8 cellular contexts compared by ENCODE assay signal in genomic region chr11:57482782-57483569, GRCh38. TPM values are rescaled to one million over a fixed set of nuclear protein-coding genes. Genes with fewer than 3 reads are reported as not detected.
DNase-seq lines count a peak whose midpoint lies in the region; ATAC-seq, FAIRE-seq and TF ChIP-seq lines count a peak whose summit lies in the region.

No MANE protein-coding gene starts in this region.

- CTCF ChIA-PET in AG04449 (lab: Yijun Ruan, JAX): interaction anchor here (0.7 to 11.0 kb wide), 33 partner anchors 8 to 1030 kb away, joined by 3 to 191 read pairs (median 5); partner anchors contain the start of genes RTN4RL2, SLC43A1 and TIMM10

- POLR2A ChIA-PET in AG04449 (lab: Yijun Ruan, JAX): interaction anchor here (0.7 to 1.1 kb wide), 2 partner anchors 31 to 169 kb away, joined by 3 read pairs; no protein-coding TSS in a partner anchor

- H3K27me3 ChIP-seq in rectal smooth muscle tissue (ENCODE audit: control insufficient read depth, insufficient read depth, low read length): peaks cover 12% of the 10 kb centered on the region

- no peak for FAIRE-seq in GM19239 (lab: Jason Lieb, UNC)

- H3K4me1 ChIP-seq in rectal smooth muscle tissue (ENCODE audit: control insufficient read depth, insufficient read depth, low read length): no peaks in the 10 kb centered on the region

- H3K27me3 Mint-ChIP-seq in activated T-cell treated with anti-CD3 and anti-CD28 coated beads, Interleukin-2, amount 50 U/mL, for 4 hours (ENCODE audit: low read depth): peaks cover 16% of the 10 kb centered on the region

- no peak overlapping the region for H3K27ac ChIP-seq in rectal smooth muscle tissue (ENCODE audit: low read depth, low read length)

- H3K9me3 Mint-ChIP-seq in activated T-cell treated with anti-CD3 and anti-CD28 coated beads, Interleukin-2, amount 50 U/mL, for 4 hours: no peaks in the 10 kb centered on the region

- H3K4me3 Mint-ChIP-seq in activated T-cell treated with anti-CD3 and anti-CD28 coated beads, Interleukin-2, amount 50 U/mL, for 4 hours: peak overlapping the region; percentile 38

- peaks cover 12% of the 10 kb centered on the region for H3K4me1 Mint-ChIP-seq in activated T-cell treated with anti-CD3 and anti-CD28 coated beads, Interleukin-2, amount 50 U/mL, for 4 hours (ENCODE audit: low read depth)

- H3K4me3 ChIP-seq in AG04449 (ENCODE audit: low read depth, low read length) (peak overlapping the region; percentile 48), fibroblast of villous mesenchyme (ENCODE audit: low read depth, low read length) (peak overlapping the region; percentile 44), rectal smooth muscle tissue (ENCODE audit: low read length) (peak overlapping the region; percentile 33)

- H3K36me3 Mint-ChIP-seq in activated T-cell treated with anti-CD3 and anti-CD28 coated beads, Interleukin-2, amount 50 U/mL, for 4 hours (ENCODE audit: insufficient read depth): peaks cover 19% of the 10 kb centered on the region

- peaks cover 12% of the 10 kb centered on the region for H3K36me3 ChIP-seq in rectal smooth muscle tissue (ENCODE audit: control insufficient read depth, insufficient read depth, low read length)

- DNase-seq in AG04449 (ENCODE audit: low read depth, low spot score) (no peak), NCI-H460 (ENCODE audit: extremely low read depth, low read depth) (peak; percentile 22), fibroblast of villous mesenchyme (ENCODE audit: low read depth) (peak; percentile 22), GM19239 (ENCODE audit: insufficient read length, low spot score) (no peak)
- peak; percentile 73 for DNase-seq in activated T-cell treated with anti-CD3 and anti-CD28 coated beads, Interleukin-2, amount 50 U/mL, for 4 hours

- TF ChIP-seq CTCF in AG04449 (IDR thresholded peaks at IDR 0.05; ENCODE audit: insufficient read depth, low read length, missing control alignments) (peak; percentile 82), fibroblast of villous mesenchyme (IDR thresholded peaks at IDR 0.05; ENCODE audit: insufficient read depth, low read depth, low read length) (peak; percentile 75)

- H3K9ac ChIP-seq in rectal smooth muscle tissue (ENCODE audit: low read length): no peak overlapping the region

- ATAC-seq in GM19372 (IDR thresholded peaks at IDR 0.05; ENCODE audit: low read depth, unreplicated experiment): peak; percentile 45
- peak; percentile 79 to 85 for ATAC-seq in activated T-cell treated with anti-CD3 and anti-CD28 coated beads, Interleukin-2, amount 50 U/mL, for 4 hours
- no peak for ATAC-seq in GM21390 (IDR thresholded peaks at IDR 0.05; ENCODE audit: unreplicated experiment)

RNA-seq across cellular contexts. Expression of gene RTN4RL2, which starts 22.6 kb away (rescaled TPM):
- 0.45 and 0.72 TPM in 2 replicates for total RNA-seq in NCI-H460 (2014; rRNA removed; shearing (Covaris generic))
- 2.7 and 4.3 TPM in 2 replicates for polyA plus RNA-seq in NCI-H460 (2014; cell fraction: nucleus; rRNA removed)
- under 1 TPM; 0.16 to 0.33 (median 0.27) TPM for total RNA-seq in activated T-cell treated with anti-CD3 and anti-CD28 coated beads, Interleukin-2, amount 50 U/mL, for 4 hours
- not detected in 2 replicates for total RNA-seq in fibroblast of villous mesenchyme

RNA-seq across cellular contexts. Expression of gene SLC43A1, which starts 32.5 kb away (rescaled TPM):
- total RNA-seq in NCI-H460 (2014; rRNA removed; shearing (Covaris generic)): 5.1 and 7.6 TPM in 2 replicates
- polyA plus RNA-seq in NCI-H460 (2014; cell fraction: nucleus; rRNA removed): 11.0 and 13.3 TPM in 2 replicates
- 10 to 100 TPM; 15.5 to 20.3 (median 18.3) TPM for total RNA-seq in activated T-cell treated with anti-CD3 and anti-CD28 coated beads, Interleukin-2, amount 50 U/mL, for 4 hours
- 6.0 and 9.3 TPM in 2 replicates for total RNA-seq in fibroblast of villous mesenchyme

RNA-seq across cellular contexts. Expression of gene TIMM10, which starts 47.6 kb away (rescaled TPM):
- 91.7 and 100 TPM in 2 replicates for total RNA-seq in NCI-H460 (2014; rRNA removed; shearing (Covaris generic))
- polyA plus RNA-seq in NCI-H460 (2014; cell fraction: nucleus; rRNA removed): 59.7 and 116 TPM in 2 replicates
- 100 to 1,000 TPM; 152 to 189 (median 154) TPM for total RNA-seq in activated T-cell treated with anti-CD3 and anti-CD28 coated beads, Interleukin-2, amount 50 U/mL, for 4 hours
- 27.7 and 39.3 TPM in 2 replicates for total RNA-seq in fibroblast of villous mesenchyme

RNA-seq across cellular contexts. Expression of gene SMTNL1, which starts 54.4 kb away (rescaled TPM):
- total RNA-seq in NCI-H460 (2014; rRNA removed; shearing (Covaris generic)): not detected in 2 replicates
- polyA plus RNA-seq in NCI-H460 (2014; cell fraction: nucleus; rRNA removed): not detected in 2 replicates
- not detected for total RNA-seq in activated T-cell treated with anti-CD3 and anti-CD28 coated beads, Interleukin-2, amount 50 U/mL, for 4 hours
- total RNA-seq in fibroblast of villous mesenchyme: not detected in 2 replicates

RNA-seq across cellular contexts. Expression of gene SLC43A3, which starts 56.1 kb away (rescaled TPM):
- total RNA-seq in NCI-H460 (2014; rRNA removed; shearing (Covaris generic)): not detected in 2 replicates
- 0.37 and 1.4 TPM in 2 replicates for polyA plus RNA-seq in NCI-H460 (2014; cell fraction: nucleus; rRNA removed)
- total RNA-seq in activated T-cell treated with anti-CD3 and anti-CD28 coated beads, Interleukin-2, amount 50 U/mL, for 4 hours: 100 to 1,000 TPM; 508 to 551 (median 529) TPM
- 16.4 and 26.3 TPM in 2 replicates for total RNA-seq in fibroblast of villous mesenchyme

Comparison
In these comparisons a context has a peak if more than half of its experiments do, and no peak if none do; other contexts are left out.
1. DNase-seq: peak in NCI-H460 (single experiment), activated T-cell treated with anti-CD3 and anti-CD28 coated beads, Interleukin-2, amount 50 U/mL, for 4 hours (single experiment) and fibroblast of villous mesenchyme (single experiment); none in AG04449 (single experiment) and GM19239 (single experiment).
2. Peak in every context shown above with its lines, with median percentiles within 50 percentile points of each other: H3K4me3 ChIP-seq.